11 cellular contexts compared by ENCODE assay signal in the genomic region with DNA sequence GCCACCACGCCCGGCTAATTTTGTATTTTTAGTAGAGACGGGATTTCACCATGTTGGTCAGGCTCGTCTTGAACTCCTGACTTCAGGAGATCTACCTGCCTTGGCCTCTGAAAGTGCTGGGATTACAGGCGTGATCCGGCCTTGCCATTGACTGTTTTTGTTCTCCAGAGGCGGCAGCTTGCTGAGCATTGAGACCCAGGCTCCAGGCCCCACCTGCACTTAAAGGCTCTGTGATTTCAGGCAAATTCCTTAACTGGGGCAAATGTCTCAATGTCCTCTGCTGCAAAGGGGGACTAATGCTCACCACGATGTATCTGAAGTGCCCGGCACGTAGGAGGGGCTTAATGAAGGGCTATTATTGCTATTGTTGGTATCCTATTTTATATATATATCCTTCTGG. TPM values are rescaled to one million over a fixed set of nuclear protein-coding genes. Genes with fewer than 3 reads are reported as not detected.
DNase-seq lines count a peak whose midpoint lies in the region; ATAC-seq, FAIRE-seq and TF ChIP-seq lines count a peak whose summit lies in the region.
"Had no signal": no experiment of that assay in that cellular context is flagged by ENCODE, and none has a peak within 500 bp of the region (broad histone marks: within the 10 kb centered on the region; RNA-seq: fewer than 3 reads in every experiment).

No MANE protein-coding gene starts in this region.

- H3K36me3 Mint-ChIP-seq in CD4-positive, alpha-beta memory T cell = no peaks in the 10 kb centered on the region

- in situ Hi-C loops in gastrocnemius medialis (cut with MboI; ENCODE audit: low sequenced_read_pairs in 4 of 4) = no loop called here

- H3K4me3 Mint-ChIP-seq in CD4-positive, alpha-beta memory T cell = peak overlapping the region in 6 of 8 donors; percentile 41 to 92 (median 78)

- H3K9me2 ChIP-seq in PC-3 (replicated peaks; ENCODE audit: low read length) = no peaks in the 10 kb centered on the region

- CTCF ChIA-PET in CD4-positive, alpha-beta memory T cell (lab: Charles Lee; ENCODE audit: partially characterized antibody) = interaction anchor here (1.2 to 4.2 kb wide), 7 partner anchors 8 to 41 kb away, joined by 3 to 44 read pairs (median 7); a partner anchor contains a TSS
- CTCF ChIA-PET in PC-3 (lab: Charles Lee) = no interaction called here

- H4K20me1 ChIP-seq in PC-3 (ENCODE audit: low read length) = no peaks in the 10 kb centered on the region

- no peak overlapping the region for H3K4me3 ChIP-seq in CD4-positive, alpha-beta memory T cell (ENCODE audit: low read length in 2 of 2)
- H3K4me3 ChIP-seq in RWPE2 (ENCODE audit: severe bottlenecking) (no peak overlapping the region), kidney (ENCODE audit: low read length in 2 of 2) (no peak overlapping the region), gastrocnemius medialis (peak overlapping the region in 1 of 4 donors; percentile 30), PC-3 (ENCODE audit: low read length) (no peak overlapping the region)

- no peak for DNase-seq in CD4-positive, alpha-beta memory T cell
- DNase-seq in RWPE2 (ENCODE audit: low spot score) = no peak
- DNase-seq in kidney = peak; percentile 61
- no peak for DNase-seq in gastrocnemius medialis
- no peak for DNase-seq in UCSD-AML1 (lab: John Stamatoyannopoulos, UW; ENCODE audit: unreplicated experiment)
- DNase-seq in PC-3 = no peak
- DNase-seq in AG08395 (ENCODE audit: low spot score) = no peak
- DNase-seq in NCI-H82 (lab: John Stamatoyannopoulos, UW) = no peak
- DNase-seq: activated CD8-positive, alpha-beta memory T cell treated with anti-CD3 and anti-CD28 coated beads, Interleukin-2, amount 50 U/mL, for 4 hours; NCI-H748 treated with DMSO at 0.1 percent for 48 hours had no signal

- no peak overlapping the region for H3K27ac ChIP-seq in CD4-positive, alpha-beta memory T cell (ENCODE audit: low read depth, low read length)
- H3K27ac ChIP-seq in RWPE2 (ENCODE audit: poor library complexity, severe bottlenecking) (peak overlapping the region; percentile 40), kidney (ENCODE audit: low read depth in 2 of 2, low read length in 2 of 2) (peak overlapping the region; percentile 69 to 91), gastrocnemius medialis (peak overlapping the region; percentile 48 to 69 (median 64)), PC-3 (ENCODE audit: low read length) (no peak overlapping the region)

- H2AFZ ChIP-seq in PC-3 (ENCODE audit: low read length) = no peak overlapping the region

- peaks cover 67% of the 10 kb centered on the region for H3K4me1 ChIP-seq in CD4-positive, alpha-beta memory T cell (ENCODE audit: insufficient read depth, low read length)
- H3K4me1 ChIP-seq in RWPE2 (ENCODE audit: insufficient read depth, poor library complexity, severe bottlenecking) = peaks cover 38% of the 10 kb centered on the region
- peaks cover 43 to 55% of the 10 kb centered on the region in 2 donors for H3K4me1 ChIP-seq in kidney (ENCODE audit: control insufficient read depth in 1 of 2, insufficient read depth in 1 of 2, low read depth in 1 of 2, low read length in 2 of 2)
- peaks cover 47 to 50% of the 10 kb centered on the region in 2 donors for H3K4me1 ChIP-seq in gastrocnemius medialis
- peaks cover 12% of the 10 kb centered on the region; the same call in 1 of the 2 replicates for H3K4me1 ChIP-seq in PC-3 (ENCODE audit: insufficient read depth, low read length)

- H3K9ac ChIP-seq in kidney (ENCODE audit: low read length in 2 of 2) = peak overlapping the region in 1 of 2 donors; percentile 36
- H3K9ac ChIP-seq in PC-3 (ENCODE audit: low read length) = no peak overlapping the region

- no peaks in the 10 kb centered on the region for H3K9me3 ChIP-seq in CD4-positive, alpha-beta memory T cell (ENCODE audit: control insufficient read depth in 1 of 2, low read length in 2 of 2)
- H3K9me3 ChIP-seq in RWPE2 (ENCODE audit: severe bottlenecking) (no peaks in the 10 kb centered on the region), kidney (ENCODE audit: control insufficient read depth in 1 of 2, low read length in 2 of 2) (no peaks in the 10 kb centered on the region), gastrocnemius medialis (no peaks in the 10 kb centered on the region), PC-3 (ENCODE audit: low read length) (no peaks in the 10 kb centered on the region)

- FAIRE-seq in kidney (lab: Jason Lieb, UNC) = no peak
- FAIRE-seq: endometrium had no signal

- TF ChIP-seq POLR2A in gastrocnemius medialis (IDR thresholded peaks at IDR 0.05) = no peak

- no peaks in the 10 kb centered on the region for H3F3A ChIP-seq in PC-3 (ENCODE audit: low read length, unreplicated experiment)

- H3K36me3 ChIP-seq in CD4-positive, alpha-beta memory T cell (ENCODE audit: insufficient read depth, low read length) = no peaks in the 10 kb centered on the region
- H3K36me3 ChIP-seq in RWPE2 (ENCODE audit: low read depth) (no peaks in the 10 kb centered on the region), kidney (ENCODE audit: control insufficient read depth in 1 of 2, insufficient read depth in 2 of 2, low read length in 2 of 2) (no peaks in the 10 kb centered on the region), gastrocnemius medialis (no peaks in the 10 kb centered on the region), PC-3 (ENCODE audit: low read depth, low read length) (no peaks in the 10 kb centered on the region)

- ATAC-seq in RWPE2 (ENCODE audit: low read depth) (no peak), gastrocnemius medialis (no peak), PC-3 (no peak)

- peak overlapping the region in 6 of 7 donors; percentile 12 to 95 (median 92) for H3K27ac Mint-ChIP-seq in CD4-positive, alpha-beta memory T cell

- intact Hi-C loops in CD4-positive, alpha-beta memory T cell (cut with micrococcal nuclease) = no loop called here
- intact Hi-C loops in kidney (cut with DNase I) = no loop called here
- intact Hi-C loops in gastrocnemius medialis (cut with DNase I; ENCODE audit: low total_unique reads) = no loop called here
- intact Hi-C loops in PC-3 (cut with micrococcal nuclease) = no loop called here

- H3K4me2 ChIP-seq in PC-3 (ENCODE audit: low read length) = no peak overlapping the region

- POLR2A ChIA-PET in CD4-positive, alpha-beta memory T cell (lab: Charles Lee; ENCODE audit: partially characterized antibody) = interaction anchor here (1.1 to 13.6 kb wide), 4 partner anchors 19 to 62 kb away, joined by 3 to 431 read pairs (median 40); a partner anchor contains a TSS
- POLR2A ChIA-PET in PC-3 (lab: Charles Lee; ENCODE audit: unreplicated experiment) = no interaction called here

- peaks cover 29 to 76% (median 45%) of the 10 kb centered on the region in 4 donors for H3K4me1 Mint-ChIP-seq in CD4-positive, alpha-beta memory T cell

- H3K9me3 Mint-ChIP-seq in CD4-positive, alpha-beta memory T cell = peaks cover 0 to 2% (median 0%) of the 10 kb centered on the region in 8 donors

- TF ChIP-seq CTCF in RWPE2 (IDR thresholded peaks at IDR 0.05; ENCODE audit: poor library complexity, severe bottlenecking) (no peak), kidney (IDR thresholded peaks at IDR 0.05; ENCODE audit: borderline replicate concordance, extremely low read depth, insufficient read depth) (no peak), gastrocnemius medialis (IDR thresholded peaks at IDR 0.05 in 4 of 5, conservative IDR thresholded peaks at IDR 0.05 in 1 of 5) (no peak), PC-3 (conservative IDR thresholded peaks at IDR 0.05; ENCODE audit: low read depth, low read length) (no peak)

- BruUV-seq in PC-3 (replicated peaks; lab: Mats Ljungman, UMichigan) = no TSS peak

- no peaks in the 10 kb centered on the region for H3K27me3 ChIP-seq in CD4-positive, alpha-beta memory T cell (ENCODE audit: insufficient read depth, low read length)
- H3K27me3 ChIP-seq in RWPE2 (ENCODE audit: insufficient read depth, poor library complexity, severe bottlenecking) (no peaks in the 10 kb centered on the region), gastrocnemius medialis (no peaks in the 10 kb centered on the region), PC-3 (ENCODE audit: low read length) (no peaks in the 10 kb centered on the region)

- H3K27me3 Mint-ChIP-seq in CD4-positive, alpha-beta memory T cell = no peaks in the 10 kb centered on the region

- no peaks in the 10 kb centered on the region for H3K79me2 ChIP-seq in PC-3 (ENCODE audit: low read length)

RNA-seq across cellular contexts. Expression of a gene that starts 29.0 kb away (rescaled TPM):
- 10 to 100 TPM; 68.4 to 71.6 TPM for total RNA-seq in CD4-positive, alpha-beta memory T cell
- 10 to 100 TPM; 33.0 to 56.4 TPM for polyA plus RNA-seq in CD4-positive, alpha-beta memory T cell
- total RNA-seq in kidney (198 TPM), gastrocnemius medialis (100 to 1,000 TPM; 113 to 222 (median 138) TPM), PC-3 (2014; rRNA removed) (61.4 and 103 TPM in 2 replicates)
- 160 TPM for polyA plus RNA-seq in kidney (ENCODE audit: insufficient read depth, low read depth, low replicate concordance)

RNA-seq across cellular contexts. Expression of a gene that starts 41.0 kb away (rescaled TPM):
- total RNA-seq in CD4-positive, alpha-beta memory T cell = 1 to 10 TPM; 3.7 to 4.0 TPM
- 1 to 10 TPM; 5.8 to 7.3 TPM for polyA plus RNA-seq in CD4-positive, alpha-beta memory T cell
- total RNA-seq in kidney (16.3 TPM), gastrocnemius medialis (1 to 10 TPM; 1.0 to 2.4 (median 1.5) TPM), PC-3 (2014; rRNA removed) (2.5 and 2.8 TPM in 2 replicates)
- 28.8 TPM for polyA plus RNA-seq in kidney (ENCODE audit: insufficient read depth, low read depth, low replicate concordance)

RNA-seq across cellular contexts. Expression of a gene that starts 41.2 kb away (rescaled TPM):
- 10 to 100 TPM; 20.2 to 21.7 TPM for total RNA-seq in CD4-positive, alpha-beta memory T cell
- polyA plus RNA-seq in CD4-positive, alpha-beta memory T cell = 10 to 100 TPM in 1 of 2 donors, 1 to 10 TPM in 1; 9.5 to 11.4 TPM
- 17.3 TPM for total RNA-seq in kidney
- 72.1 TPM for polyA plus RNA-seq in kidney (ENCODE audit: insufficient read depth, low read depth, low replicate concordance)
- 1 to 10 TPM in 1 of 4 donors, under 1 TPM in 3; 0.20 to 5.0 (median 0.76) TPM for total RNA-seq in gastrocnemius medialis
- total RNA-seq in PC-3 (2014; rRNA removed) = 7.5 and 10.3 TPM in 2 replicates

Comparison
In these comparisons a context has a peak if more than half of its experiments do, and no peak if none do; other contexts are left out.
1. H3K27ac ChIP-seq: peak in RWPE2 (single experiment), kidney (2 of 2) and gastrocnemius medialis (4 of 4); none in CD4-positive, alpha-beta memory T cell (single experiment) and PC-3 (single experiment).